In genomic region chr20:57350086-57350710, GRCh38 we compare ENCODE assay signal across 10 cellular contexts. TPM values are rescaled to one million over a fixed set of nuclear protein-coding genes. Genes with fewer than 3 reads are reported as not detected.
DNase-seq lines count a peak whose midpoint lies in the region; ATAC-seq, FAIRE-seq and TF ChIP-seq lines count a peak whose summit lies in the region.
"Had no signal": no experiment of that assay in that cellular context is flagged by ENCODE, and none has a peak within 500 bp of the region (broad histone marks: within the 10 kb centered on the region; RNA-seq: fewer than 3 reads in every experiment).

No MANE protein-coding gene starts in this region.

- H4K20me1 ChIP-seq in HepG2 (ENCODE audit: insufficient read depth, low read length) = peaks cover 10% of the 10 kb centered on the region

- H3K4me3 ChIP-seq in HepG2 (replicated peaks in 1 of 3; ENCODE audit: insufficient read depth in 1 of 3, low read depth in 2 of 3, low read length in 3 of 3) (no peak overlapping the region), right lobe of liver (no peak overlapping the region)

- peaks cover 25% of the 10 kb centered on the region for H3K4me1 Mint-ChIP-seq in activated CD8-positive, alpha-beta T cell treated with anti-CD3 and anti-CD28 coated beads, Interleukin-2, amount 10 ng/mL, durations not matched to agents 7 days and 5 days (ENCODE audit: low read depth)
- H3K4me1 Mint-ChIP-seq in memory B cell = peaks cover 12% of the 10 kb centered on the region

- H3K79me2 ChIP-seq in HepG2 (ENCODE audit: insufficient read depth, low read length) = peaks cover 33% of the 10 kb centered on the region

- POLR2A ChIA-PET in HepG2 (lab: Yijun Ruan, JAX) = interaction anchor here (1.1 kb wide), 1 partner anchor 41 kb away, joined by 3 read pairs; the partner anchor contains the start of gene RBM38
- POLR2A ChIA-PET in activated CD8-positive, alpha-beta T cell treated with anti-CD3 and anti-CD28 coated beads, Interleukin-2, amount 10 ng/mL, durations not matched to agents 7 days and 5 days (lab: Charles Lee) = no interaction called here

- H3K9ac ChIP-seq in HepG2 (ENCODE audit: insufficient read depth, low read depth, low read length) = no peak overlapping the region

- H3K36me3 Mint-ChIP-seq in activated CD8-positive, alpha-beta T cell treated with anti-CD3 and anti-CD28 coated beads, Interleukin-2, amount 10 ng/mL, durations not matched to agents 7 days and 5 days (ENCODE audit: low read depth) = peaks cover 19% of the 10 kb centered on the region
- H3K36me3 Mint-ChIP-seq in memory B cell = peaks cover 4% of the 10 kb centered on the region

- no TSS peak for BruUV-seq in HepG2 (replicated peaks; lab: Mats Ljungman, UMichigan)

- H3K36me3 ChIP-seq in HepG2 (replicated peaks in 1 of 2; ENCODE audit: control insufficient read depth in 1 of 2, insufficient read depth in 2 of 2, low read length in 2 of 2) (peaks cover 13 to 26% of the 10 kb centered on the region in 2 experiments), right lobe of liver (peaks cover 0 to 19% (median 7%) of the 10 kb centered on the region in 4 donors)

- H3K4me3 Mint-ChIP-seq in activated CD8-positive, alpha-beta T cell treated with anti-CD3 and anti-CD28 coated beads, Interleukin-2, amount 10 ng/mL, durations not matched to agents 7 days and 5 days = peak overlapping the region; percentile 42
- peak overlapping the region; percentile 56 for H3K4me3 Mint-ChIP-seq in memory B cell

- CTCF ChIA-PET in HepG2 (lab: Yijun Ruan, JAX; ENCODE audit: low intra/inter-chr PET ratio, low total read pairs) = no interaction called here
- CTCF ChIA-PET in activated CD8-positive, alpha-beta T cell treated with anti-CD3 and anti-CD28 coated beads, Interleukin-2, amount 10 ng/mL, durations not matched to agents 7 days and 5 days (lab: Charles Lee) = interaction anchor here (1.3 to 2.2 kb wide), 9 partner anchors 14 to 800 kb away, joined by 3 to 15 read pairs (median 5); no protein-coding TSS in a partner anchor

- TF ChIP-seq POLR2A in HepG2 (IDR thresholded peaks at IDR 0.05; ENCODE audit: insufficient read depth in 1 of 2, low read depth in 2 of 2, low read length in 2 of 2) (no peak), right lobe of liver (IDR thresholded peaks at IDR 0.05) (no peak)

- no peak for FAIRE-seq in HepG2 (lab: Jason Lieb, UNC)

- TF ChIP-seq CTCF in HepG2 (CRISPR knock-in tag; IDR thresholded peaks at IDR 0.05) (no peak), right lobe of liver (IDR thresholded peaks at IDR 0.05) (no peak)

- TF ChIP-seq EP300 in HepG2 (IDR thresholded peaks at IDR 0.05; ENCODE audit: low read depth in 2 of 2, low read length in 2 of 2) = no peak
- no peak for TF ChIP-seq EP300 in HepG2 (CRISPR knock-in tag; IDR thresholded peaks at IDR 0.05; ENCODE audit: borderline replicate concordance)

- peak overlapping the region; percentile 39 for H3K27ac Mint-ChIP-seq in activated CD8-positive, alpha-beta T cell treated with anti-CD3 and anti-CD28 coated beads, Interleukin-2, amount 10 ng/mL, durations not matched to agents 7 days and 5 days
- H3K27ac Mint-ChIP-seq in memory B cell = peak overlapping the region; percentile 11

- no peaks in the 10 kb centered on the region for H3K27me3 Mint-ChIP-seq in activated CD8-positive, alpha-beta T cell treated with anti-CD3 and anti-CD28 coated beads, Interleukin-2, amount 10 ng/mL, durations not matched to agents 7 days and 5 days (ENCODE audit: low read depth)
- peaks cover 6% of the 10 kb centered on the region for H3K27me3 Mint-ChIP-seq in memory B cell

- TF ChIP-seq RAD21 in HepG2 (CRISPR knock-in tag; IDR thresholded peaks at IDR 0.05) = no peak

- intact Hi-C loops in HepG2 (cut with micrococcal nuclease; ENCODE audit: unreplicated experiment) = loop anchor here (2.0 kb wide), 1 partner anchor 41 kb away; the partner anchor contains the start of gene RBM38
- intact Hi-C loops in right lobe of liver (cut with DNase I) = no loop called here

- peak overlapping the region; percentile 38 for H2AFZ ChIP-seq in HepG2 (ENCODE audit: low read length)

- H3K4me2 ChIP-seq in HepG2 (ENCODE audit: low read depth, low read length) = no peak overlapping the region

- ATAC-seq in HepG2 (no peak), right lobe of liver (no peak), memory B cell (ENCODE audit: low read depth) (no peak), HG03196 (IDR thresholded peaks at IDR 0.05; ENCODE audit: unreplicated experiment) (no peak)
- no peak for ATAC-seq in activated CD8-positive, alpha-beta T cell treated with anti-CD3 and anti-CD28 coated beads, Interleukin-2, amount 10 ng/mL, durations not matched to agents 7 days and 5 days

- H3K9me3 Mint-ChIP-seq in activated CD8-positive, alpha-beta T cell treated with anti-CD3 and anti-CD28 coated beads, Interleukin-2, amount 10 ng/mL, durations not matched to agents 7 days and 5 days (ENCODE audit: insufficient read depth) = no peaks in the 10 kb centered on the region
- H3K9me3 Mint-ChIP-seq in memory B cell = no peaks in the 10 kb centered on the region

- no peaks in the 10 kb centered on the region for H3K9me3 ChIP-seq in HepG2 (ENCODE audit: low read length)
- H3K9me3 ChIP-seq in right lobe of liver = no peaks in the 10 kb centered on the region
- H3K9me3 ChIP-seq: suprapubic skin had no signal

- no peak for DNase-seq in HepG2 (ENCODE audit: low spot score)
- no peak for DNase-seq in right lobe of liver
- DNase-seq in activated CD8-positive, alpha-beta T cell treated with anti-CD3 and anti-CD28 coated beads, Interleukin-2, amount 10 ng/mL, durations not matched to agents 7 days and 5 days = no peak
- no peak for DNase-seq in memory B cell (ENCODE audit: low spot score in 2 of 2)
- DNase-seq in stimulated activated CD4-positive, alpha-beta T cell treated with anti-CD3 and anti-CD28 coated beads, Interleukin-12 subunit alpha, Interleukin-12 subunit beta, amount 100 ng/mL, for 4 hours = no peak
- DNase-seq in MV-4-11 (lab: John Stamatoyannopoulos, UW) = no peak
- DNase-seq in NCI-H446 treated with DMSO at 0.1 percent for 48 hours (lab: John Stamatoyannopoulos, UW) = no peak

- H3K27me3 ChIP-seq in HepG2 (ENCODE audit: control insufficient read depth in 1 of 2, insufficient read depth in 2 of 2, low read length in 2 of 2) (no peaks in the 10 kb centered on the region; a peak in 1 of 5 replicates), right lobe of liver (no peaks in the 10 kb centered on the region)
- H3K27me3 ChIP-seq: suprapubic skin had no signal

- in situ Hi-C loops in HepG2 (cut with HindIII; ENCODE audit: extremely low pct_ligation_motif_present, low pct_unique_long_range_greater_than_20kb) = no loop called here

- 87% methylated on average over 16 of the region's 16 CpGs for WGBS in HepG2 (ENCODE audit: low lambda C conversion rate)
- WGBS in right lobe of liver (ENCODE audit: insufficient coverage, low coverage, low lambda C conversion rate, missing lambda C conversion rate) = 69% methylated on average over 7 of the region's 16 CpGs

- no peak overlapping the region for H3K27ac ChIP-seq in HepG2 (ENCODE audit: extremely low read length, insufficient read depth, low read length)
- H3K27ac ChIP-seq in right lobe of liver = no peak overlapping the region

- peaks cover 18% of the 10 kb centered on the region for H3K4me1 ChIP-seq in HepG2 (ENCODE audit: insufficient read depth, low read length)
- peaks cover 0 to 10% (median 3%) of the 10 kb centered on the region in 4 donors for H3K4me1 ChIP-seq in right lobe of liver

RNA-seq across cellular contexts. Expression of gene RAE1, which starts 0.9 kb away (rescaled TPM):
- total RNA-seq in HepG2 (2016; rRNA removed; fragmentation: Illumina TruSeq; extraction: Trizol) (72.9 and 84.7 TPM in 2 replicates), right lobe of liver (10 to 100 TPM in 4 of 6 experiments, 1 to 10 TPM in 2; 8.6 to 22.1 (median 11.1) TPM)
- 7.0 TPM in 2 replicates for total RNA-seq in HepG2 (2016; cell fraction: cytosol; rRNA removed; fragmentation: Illumina TruSeq; extraction: Trizol; ENCODE audit: low read depth)
- total RNA-seq in HepG2 (2016; cell fraction: insoluble cytoplasmic fraction; rRNA removed; fragmentation: Illumina TruSeq; extraction: Trizol) = 69.1 and 75.0 TPM in 2 replicates
- total RNA-seq in HepG2 (2016; cell fraction: membrane; rRNA removed; fragmentation: Illumina TruSeq; extraction: Trizol) = 12.7 and 13.6 TPM in 2 replicates
- 52.3 and 56.5 TPM in 2 replicates for total RNA-seq in HepG2 (2016; cell fraction: nucleus; rRNA removed; fragmentation: Illumina TruSeq; extraction: Trizol)
- 29.2 and 36.1 TPM in 2 replicates for polyA plus RNA-seq in HepG2 (2011; rRNA removed)
- 38.8 and 67.0 TPM in 2 replicates for polyA plus RNA-seq in HepG2 (2011; cell fraction: cytosol; rRNA removed)
- polyA plus RNA-seq in HepG2 (2011; cell fraction: nucleus; rRNA removed) = 104 and 106 TPM in 2 replicates
- 40.7 and 46.9 TPM in 2 replicates for polyA plus RNA-seq in HepG2 (2012)
- polyA plus RNA-seq in HepG2 (2016; cell fraction: cytosol; fragmentation: Illumina TruSeq; extraction: Trizol; ENCODE audit: low read depth) = 5.7 and 6.3 TPM in 2 replicates
- polyA plus RNA-seq in HepG2 (2016; cell fraction: insoluble cytoplasmic fraction; fragmentation: Illumina TruSeq; extraction: Trizol; ENCODE audit: low read depth) = 85.9 and 97.1 TPM in 2 replicates
- 6.4 and 8.4 TPM in 2 replicates for polyA plus RNA-seq in HepG2 (2016; cell fraction: membrane; fragmentation: Illumina TruSeq; extraction: Trizol; ENCODE audit: low read depth)
- polyA plus RNA-seq in HepG2 (2016; cell fraction: nucleus; fragmentation: Illumina TruSeq; extraction: Trizol; ENCODE audit: insufficient read depth, low read depth) = 70.0 and 74.0 TPM in 2 replicates
- 47.5 and 58.8 TPM in 2 replicates for polyA minus RNA-seq in HepG2 (2011; rRNA and poly(A)+ RNA removed; ENCODE audit: low replicate concordance)
- 20.8 and 32.8 TPM in 2 replicates for polyA minus RNA-seq in HepG2 (2011; cell fraction: cytosol; rRNA and poly(A)+ RNA removed)
- polyA minus RNA-seq in HepG2 (2011; cell fraction: nucleus; rRNA and poly(A)+ RNA removed) = 119 and 124 TPM in 2 replicates
- total RNA-seq in activated CD8-positive, alpha-beta T cell treated with anti-CD3 and anti-CD28 coated beads, Interleukin-2, amount 10 ng/mL, durations not matched to agents 7 days and 5 days = 10 to 100 TPM; 35.0 to 37.2 TPM

RNA-seq across cellular contexts. Expression of gene SPO11, which starts 20.6 kb away (rescaled TPM):
- total RNA-seq in HepG2 (2016; rRNA removed; fragmentation: Illumina TruSeq; extraction: Trizol) (not detected in 2 replicates), right lobe of liver (not detected)
- not detected in 2 replicates for total RNA-seq in HepG2 (2016; cell fraction: cytosol; rRNA removed; fragmentation: Illumina TruSeq; extraction: Trizol; ENCODE audit: low read depth)
- not detected in 2 replicates for total RNA-seq in HepG2 (2016; cell fraction: insoluble cytoplasmic fraction; rRNA removed; fragmentation: Illumina TruSeq; extraction: Trizol)
- not detected in 2 replicates for total RNA-seq in HepG2 (2016; cell fraction: membrane; rRNA removed; fragmentation: Illumina TruSeq; extraction: Trizol)
- not detected in 2 replicates for total RNA-seq in HepG2 (2016; cell fraction: nucleus; rRNA removed; fragmentation: Illumina TruSeq; extraction: Trizol)
- not detected in 2 replicates for polyA plus RNA-seq in HepG2 (2011; rRNA removed)
- polyA plus RNA-seq in HepG2 (2011; cell fraction: cytosol; rRNA removed) = not detected in 2 replicates
- not detected in 2 replicates for polyA plus RNA-seq in HepG2 (2011; cell fraction: nucleus; rRNA removed)
- not detected in 2 replicates for polyA plus RNA-seq in HepG2 (2012)
- not detected in 2 replicates for polyA plus RNA-seq in HepG2 (2016; cell fraction: cytosol; fragmentation: Illumina TruSeq; extraction: Trizol; ENCODE audit: low read depth)
- polyA plus RNA-seq in HepG2 (2016; cell fraction: insoluble cytoplasmic fraction; fragmentation: Illumina TruSeq; extraction: Trizol; ENCODE audit: low read depth) = not detected in 2 replicates
- polyA plus RNA-seq in HepG2 (2016; cell fraction: membrane; fragmentation: Illumina TruSeq; extraction: Trizol; ENCODE audit: low read depth) = not detected in 2 replicates
- not detected in 2 replicates for polyA plus RNA-seq in HepG2 (2016; cell fraction: nucleus; fragmentation: Illumina TruSeq; extraction: Trizol; ENCODE audit: insufficient read depth, low read depth)
- not detected in 2 replicates for polyA minus RNA-seq in HepG2 (2011; rRNA and poly(A)+ RNA removed; ENCODE audit: low replicate concordance)
- not detected in 2 replicates for polyA minus RNA-seq in HepG2 (2011; cell fraction: cytosol; rRNA and poly(A)+ RNA removed)
- not detected in 2 replicates for polyA minus RNA-seq in HepG2 (2011; cell fraction: nucleus; rRNA and poly(A)+ RNA removed)
- total RNA-seq in activated CD8-positive, alpha-beta T cell treated with anti-CD3 and anti-CD28 coated beads, Interleukin-2, amount 10 ng/mL, durations not matched to agents 7 days and 5 days = not detected
- total RNA-seq: glomerular endothelial cell, suprapubic skin had no signal

RNA-seq across cellular contexts. Expression of gene RBM38, which starts 41.0 kb away (rescaled TPM):
- total RNA-seq in HepG2 (2016; rRNA removed; fragmentation: Illumina TruSeq; extraction: Trizol) = 29.6 and 34.2 TPM in 2 replicates
- total RNA-seq in HepG2 (2016; cell fraction: cytosol; rRNA removed; fragmentation: Illumina TruSeq; extraction: Trizol; ENCODE audit: low read depth) = 29.5 and 32.8 TPM in 2 replicates
- total RNA-seq in HepG2 (2016; cell fraction: insoluble cytoplasmic fraction; rRNA removed; fragmentation: Illumina TruSeq; extraction: Trizol) = 24.0 and 34.3 TPM in 2 replicates
- total RNA-seq in HepG2 (2016; cell fraction: membrane; rRNA removed; fragmentation: Illumina TruSeq; extraction: Trizol) = 69.5 and 80.5 TPM in 2 replicates
- 16.2 and 19.5 TPM in 2 replicates for total RNA-seq in HepG2 (2016; cell fraction: nucleus; rRNA removed; fragmentation: Illumina TruSeq; extraction: Trizol)
- 24.2 and 30.0 TPM in 2 replicates for polyA plus RNA-seq in HepG2 (2011; rRNA removed)
- polyA plus RNA-seq in HepG2 (2011; cell fraction: cytosol; rRNA removed) = 25.8 and 35.6 TPM in 2 replicates
- 24.4 and 25.9 TPM in 2 replicates for polyA plus RNA-seq in HepG2 (2011; cell fraction: nucleus; rRNA removed)
- 13.9 and 24.8 TPM in 2 replicates for polyA plus RNA-seq in HepG2 (2012)
- 44.0 and 53.1 TPM in 2 replicates for polyA plus RNA-seq in HepG2 (2016; cell fraction: cytosol; fragmentation: Illumina TruSeq; extraction: Trizol; ENCODE audit: low read depth)
- polyA plus RNA-seq in HepG2 (2016; cell fraction: insoluble cytoplasmic fraction; fragmentation: Illumina TruSeq; extraction: Trizol; ENCODE audit: low read depth) = 40.7 and 50.0 TPM in 2 replicates
- polyA plus RNA-seq in HepG2 (2016; cell fraction: membrane; fragmentation: Illumina TruSeq; extraction: Trizol; ENCODE audit: low read depth) = 80.4 and 89.1 TPM in 2 replicates
- 34.0 and 39.8 TPM in 2 replicates for polyA plus RNA-seq in HepG2 (2016; cell fraction: nucleus; fragmentation: Illumina TruSeq; extraction: Trizol; ENCODE audit: insufficient read depth, low read depth)
- polyA minus RNA-seq in HepG2 (2011; rRNA and poly(A)+ RNA removed; ENCODE audit: low replicate concordance) = 9.8 and 33.7 TPM in 2 replicates
- 16.2 and 17.4 TPM in 2 replicates for polyA minus RNA-seq in HepG2 (2011; cell fraction: cytosol; rRNA and poly(A)+ RNA removed)
- polyA minus RNA-seq in HepG2 (2011; cell fraction: nucleus; rRNA and poly(A)+ RNA removed) = 6.2 and 7.1 TPM in 2 replicates
- total RNA-seq in right lobe of liver = 10 to 100 TPM in 3 of 6 experiments, 1 to 10 TPM in 3; 3.9 to 16.9 (median 9.6) TPM
- 10 to 100 TPM; 53.8 to 57.1 TPM for total RNA-seq in activated CD8-positive, alpha-beta T cell treated with anti-CD3 and anti-CD28 coated beads, Interleukin-2, amount 10 ng/mL, durations not matched to agents 7 days and 5 days
